In genomic region chr20:62282877-62283503, GRCh38 we compare ENCODE assay signal across 29 cellular contexts. TPM values are rescaled to one million over a fixed set of nuclear protein-coding genes. Genes with fewer than 3 reads are reported as not detected.
DNase-seq lines count a peak whose midpoint lies in the region; ATAC-seq and TF ChIP-seq lines count a peak whose summit lies in the region.
"Had no signal": no experiment of that assay in that cellular context is flagged by ENCODE, and none has a peak within 500 bp of the region (broad histone marks: within the 10 kb centered on the region; RNA-seq: fewer than 3 reads in every experiment).

No MANE protein-coding gene starts in this region.

- peaks cover 0 to 93% of the 10 kb centered on the region in 2 donors for H3K36me3 ChIP-seq in gastroesophageal sphincter
- peaks cover 67% of the 10 kb centered on the region for H3K36me3 ChIP-seq in right atrium auricular region
- H3K36me3 ChIP-seq: ovary had no signal

- no peaks in the 10 kb centered on the region for H3K27me3 Mint-ChIP-seq in nephron progenitor cell (ENCODE audit: low read depth, poor library complexity)
- no peaks in the 10 kb centered on the region for H3K27me3 Mint-ChIP-seq in activated T-helper 1 cell treated with anti-CD3 and anti-CD28 coated beads, Interleukin-12 subunit alpha, Interleukin-12 subunit beta, Interleukin-2, Interleukin-4 antibody, amounts not matched to agents 30 ng/mL and 10 ng/mL and 1 ng/mL, durations not matched to agents 14 hours and 24 hours and 36 hours (ENCODE audit: insufficient read depth)

- H3K4me3 Mint-ChIP-seq in nephron progenitor cell, result no peak overlapping the region
- H3K4me3 Mint-ChIP-seq in activated T-helper 1 cell treated with anti-CD3 and anti-CD28 coated beads, Interleukin-12 subunit alpha, Interleukin-12 subunit beta, Interleukin-2, Interleukin-4 antibody, amounts not matched to agents 30 ng/mL and 10 ng/mL and 1 ng/mL, durations not matched to agents 14 hours and 24 hours and 36 hours, result no peak overlapping the region

- peak overlapping the region; percentile 54 for H3K27ac Mint-ChIP-seq in nephron progenitor cell
- H3K27ac Mint-ChIP-seq in activated T-helper 1 cell treated with anti-CD3 and anti-CD28 coated beads, Interleukin-12 subunit alpha, Interleukin-12 subunit beta, Interleukin-2, Interleukin-4 antibody, amounts not matched to agents 30 ng/mL and 10 ng/mL and 1 ng/mL, durations not matched to agents 14 hours and 24 hours and 36 hours, result no peak overlapping the region
- H3K27ac Mint-ChIP-seq: activated naive CD4-positive, alpha-beta T cell treated with anti-CD3 and anti-CD28 coated beads, Interleukin-2, amount 50 U/mL, for 72 hours had no signal

- no peaks in the 10 kb centered on the region for H3K4me1 Mint-ChIP-seq in nephron progenitor cell
- no peaks in the 10 kb centered on the region for H3K4me1 Mint-ChIP-seq in activated T-helper 1 cell treated with anti-CD3 and anti-CD28 coated beads, Interleukin-12 subunit alpha, Interleukin-12 subunit beta, Interleukin-2, Interleukin-4 antibody, amounts not matched to agents 30 ng/mL and 10 ng/mL and 1 ng/mL, durations not matched to agents 14 hours and 24 hours and 36 hours (ENCODE audit: low read depth)

- no peaks in the 10 kb centered on the region for H3K9me3 Mint-ChIP-seq in nephron progenitor cell
- no peaks in the 10 kb centered on the region for H3K9me3 Mint-ChIP-seq in activated T-helper 1 cell treated with anti-CD3 and anti-CD28 coated beads, Interleukin-12 subunit alpha, Interleukin-12 subunit beta, Interleukin-2, Interleukin-4 antibody, amounts not matched to agents 30 ng/mL and 10 ng/mL and 1 ng/mL, durations not matched to agents 14 hours and 24 hours and 36 hours
- H3K9me3 Mint-ChIP-seq: activated naive CD4-positive, alpha-beta T cell treated with anti-CD3 and anti-CD28 coated beads, Interleukin-2, amount 50 U/mL, for 72 hours had no signal

- H3K4me1 ChIP-seq in gastroesophageal sphincter (no peaks in the 10 kb centered on the region), right atrium auricular region (peaks cover 0 to 45% of the 10 kb centered on the region in 2 donors)
- H3K4me1 ChIP-seq: breast epithelium, colonic mucosa, Peyer's patch, transverse colon had no signal

- H3K27ac ChIP-seq in gastroesophageal sphincter, result no peak overlapping the region
- peak overlapping the region; percentile 78 to 83 for H3K27ac ChIP-seq in right atrium auricular region
- H3K27ac ChIP-seq: breast epithelium, colonic mucosa, epithelial cell of prostate, ovary, Peyer's patch, transverse colon, WERI-Rb-1 had no signal

- peaks cover 49% of the 10 kb centered on the region for H3K36me3 Mint-ChIP-seq in nephron progenitor cell (ENCODE audit: low read depth)
- peaks cover 16% of the 10 kb centered on the region for H3K36me3 Mint-ChIP-seq in activated T-helper 1 cell treated with anti-CD3 and anti-CD28 coated beads, Interleukin-12 subunit alpha, Interleukin-12 subunit beta, Interleukin-2, Interleukin-4 antibody, amounts not matched to agents 30 ng/mL and 10 ng/mL and 1 ng/mL, durations not matched to agents 14 hours and 24 hours and 36 hours (ENCODE audit: low read depth)
- H3K36me3 Mint-ChIP-seq: activated naive CD4-positive, alpha-beta T cell treated with anti-CD3 and anti-CD28 coated beads, Interleukin-2, amount 50 U/mL, for 72 hours had no signal

- TF ChIP-seq POLR2A in gastroesophageal sphincter (IDR thresholded peaks at IDR 0.05), result no peak

- no peaks in the 10 kb centered on the region for H3K9me3 ChIP-seq in gastroesophageal sphincter
- no peaks in the 10 kb centered on the region for H3K9me3 ChIP-seq in right atrium auricular region
- H3K9me3 ChIP-seq: breast epithelium, colonic mucosa, ovary, Peyer's patch, transverse colon had no signal

- H3K27me3 ChIP-seq in gastroesophageal sphincter (no peaks in the 10 kb centered on the region), right atrium auricular region (no peaks in the 10 kb centered on the region)
- H3K27me3 ChIP-seq: breast epithelium, colonic mucosa, ovary, Peyer's patch, transverse colon had no signal

- WGBS in gastroesophageal sphincter (ENCODE audit: low coverage in 1 of 2), 2 donors, result 63% methylated on average over 8 of the region's 16 CpGs; no CpG with 5 or more reads in 1 of the 2 donors

- ATAC-seq in gastroesophageal sphincter (peak; percentile 19), GM19035 (IDR thresholded peaks at IDR 0.05; ENCODE audit: unreplicated experiment) (no peak)
- ATAC-seq: activated naive CD4-positive, alpha-beta T cell treated with anti-CD3 and anti-CD28 coated beads, Interleukin-2, amount 50 U/mL, for 72 hours had no signal

- intact Hi-C loops in activated T-helper 1 cell treated with anti-CD3 and anti-CD28 coated beads, Interleukin-12 subunit alpha, Interleukin-12 subunit beta, Interleukin-2, Interleukin-4 antibody, amounts not matched to agents 30 ng/mL and 10 ng/mL and 1 ng/mL, durations not matched to agents 14 hours and 24 hours and 36 hours (cut with micrococcal nuclease), result no loop called here

- TF ChIP-seq CTCF in gastroesophageal sphincter (IDR thresholded peaks at IDR 0.05) (no peak), right atrium auricular region (IDR thresholded peaks at IDR 0.05) (no peak), nephron progenitor cell (IDR thresholded peaks at IDR 0.05) (no peak)

- DNase-seq in right atrium auricular region (ENCODE audit: low spot score), result no peak
- no peak for DNase-seq in nephron progenitor cell
- no peak for DNase-seq in kidney glomerular epithelial cell (lab: John Stamatoyannopoulos, UW)
- no peak for DNase-seq in activated T-helper 1 cell treated with anti-CD3 and anti-CD28 coated beads, Interleukin-12 subunit alpha, Interleukin-12 subunit beta, Interleukin-2, Interleukin-4 antibody, amounts not matched to agents 30 ng/mL and 10 ng/mL and 1 ng/mL, durations not matched to agents 14 hours and 24 hours and 36 hours (ENCODE audit: low spot score)
- DNase-seq in AG20443 (ENCODE audit: low spot score), result no peak
- DNase-seq: activated CD4-positive, alpha-beta T cell treated with anti-CD3 and anti-CD28 coated beads for 4 hours; activated effector memory CD4-positive, alpha-beta T cell treated with Interleukin-2 at 50 U/mL for 16 hours; C1 segment of cervical spinal cord; colonic mucosa; COR-L47; DMS53; effector memory CD4-positive, alpha-beta T cell; HCEC 1CT; Karpas-422; NCI-H446; NCI-H774; Peyer's patch; retina; stimulated activated CD8-positive, alpha-beta memory T cell treated with anti-CD3 and anti-CD28 coated beads, Interleukin-4, amount 100 ng/mL, for 48 hours; SW 1271; T1000; transverse colon; WERI-Rb-1 had no signal

- TF ChIP-seq EP300 in gastroesophageal sphincter (IDR thresholded peaks at IDR 0.05), result no peak

- H3K4me3 ChIP-seq in gastroesophageal sphincter (no peak overlapping the region), right atrium auricular region (no peak overlapping the region)
- H3K4me3 ChIP-seq: breast epithelium, colonic mucosa, ovary, Peyer's patch, transverse colon had no signal

RNA-seq across cellular contexts. Expression of gene ADRM1, which starts 19.8 kb away (rescaled TPM):
- 100 to 1,000 TPM; 131 to 182 (median 151) TPM for total RNA-seq in gastroesophageal sphincter
- 100 to 1,000 TPM in 1 of 2 donors, 10 to 100 TPM in 1; 95.9 to 128 TPM for total RNA-seq in right atrium auricular region
- total RNA-seq in activated T-helper 1 cell treated with anti-CD3 and anti-CD28 coated beads, Interleukin-12 subunit alpha, Interleukin-12 subunit beta, Interleukin-2, Interleukin-4 antibody, amounts not matched to agents 30 ng/mL and 10 ng/mL and 1 ng/mL, durations not matched to agents 14 hours and 24 hours and 36 hours, result 181 and 188 TPM in 2 replicates

RNA-seq across cellular contexts. Expression of gene OSBPL2, which starts 44.7 kb away (rescaled TPM):
- total RNA-seq in gastroesophageal sphincter (10 to 100 TPM; 36.6 to 57.3 (median 46.7) TPM), right atrium auricular region (10 to 100 TPM; 27.2 to 29.6 TPM)
- total RNA-seq in activated T-helper 1 cell treated with anti-CD3 and anti-CD28 coated beads, Interleukin-12 subunit alpha, Interleukin-12 subunit beta, Interleukin-2, Interleukin-4 antibody, amounts not matched to agents 30 ng/mL and 10 ng/mL and 1 ng/mL, durations not matched to agents 14 hours and 24 hours and 36 hours, result 27.0 and 31.6 TPM in 2 replicates

Comparison
In these comparisons a context has a peak if more than half of its experiments do, and no peak if none do; other contexts are left out.
1. H3K27ac ChIP-seq: peak in right atrium auricular region (2 of 2); none in gastroesophageal sphincter (0 of 4).